17 cellular contexts compared by ENCODE assay signal in genomic region chr2:200757414-200757813, GRCh38. TPM values are rescaled to one million over a fixed set of nuclear protein-coding genes. Genes with fewer than 3 reads are reported as not detected.
DNase-seq lines count a peak whose midpoint lies in the region; ATAC-seq and TF ChIP-seq lines count a peak whose summit lies in the region.
"Had no signal": no experiment of that assay in that cellular context is flagged by ENCODE, and none has a peak within 500 bp of the region (broad histone marks: within the 10 kb centered on the region; RNA-seq: fewer than 3 reads in every experiment).

No MANE protein-coding gene starts in this region.

- H3K36me3 ChIP-seq in HUES48 (ENCODE audit: control insufficient read depth, insufficient read depth, low read length) (no peaks in the 10 kb centered on the region), colonic mucosa (no peaks in the 10 kb centered on the region), left lung (no peaks in the 10 kb centered on the region)
- H3K36me3 ChIP-seq: heart left ventricle, Peyer's patch had no signal

- TF ChIP-seq CTCF in colonic mucosa (IDR thresholded peaks at IDR 0.05) (no peak), left lung (IDR thresholded peaks at IDR 0.05) (no peak)

- peak overlapping the region; percentile 7 for H3K27ac ChIP-seq in HUES48 (ENCODE audit: low read depth, low read length)
- H3K27ac ChIP-seq in colonic mucosa: peak overlapping the region; percentile 37
- no peak overlapping the region for H3K27ac ChIP-seq in left lung
- H3K27ac ChIP-seq: coronary artery, heart left ventricle had no signal

- ATAC-seq in GM19438 (IDR thresholded peaks at IDR 0.05; ENCODE audit: low read depth, unreplicated experiment) (peak; percentile 37), left lung (no peak), HG03196 (IDR thresholded peaks at IDR 0.05; ENCODE audit: unreplicated experiment) (no peak)
- ATAC-seq: T-cell had no signal

- H3K4me1 ChIP-seq in HUES48 (ENCODE audit: control insufficient read depth, insufficient read depth, low read length): 0 out of 2 replicates have a peak, but pooled peaks cover 12% of the 10 kb centered on the region
- no peaks in the 10 kb centered on the region for H3K4me1 ChIP-seq in colonic mucosa
- no peaks in the 10 kb centered on the region for H3K4me1 ChIP-seq in left lung

- H3K27me3 ChIP-seq in HUES48 (ENCODE audit: control insufficient read depth, insufficient read depth, low read length) (no peaks in the 10 kb centered on the region), colonic mucosa (no peaks in the 10 kb centered on the region), left lung (no peaks in the 10 kb centered on the region)
- H3K27me3 ChIP-seq: Peyer's patch had no signal

- no peaks in the 10 kb centered on the region for H3K9me3 ChIP-seq in HUES48 (ENCODE audit: control insufficient read depth, insufficient read depth, low read length)
- no peaks in the 10 kb centered on the region for H3K9me3 ChIP-seq in colonic mucosa
- no peaks in the 10 kb centered on the region for H3K9me3 ChIP-seq in left lung
- H3K9me3 ChIP-seq: heart left ventricle, Peyer's patch had no signal

- H3K4me3 ChIP-seq in HUES48 (ENCODE audit: low read depth, low read length): no peak overlapping the region
- no peak overlapping the region for H3K4me3 ChIP-seq in colonic mucosa
- no peak overlapping the region for H3K4me3 ChIP-seq in left lung
- H3K4me3 ChIP-seq: coronary artery, heart left ventricle, Peyer's patch had no signal

- no peak overlapping the region for H3K9ac ChIP-seq in HUES48 (ENCODE audit: low read depth, low read length)
- H3K9ac ChIP-seq in colonic mucosa (ENCODE audit: low read depth in 2 of 2, low read length in 2 of 2): no peak overlapping the region

- intact Hi-C loops in colonic mucosa (cut with DNase I) (no loop called here), left lung (cut with DNase I) (no loop called here)

- DNase-seq in colonic mucosa (no peak), COR-L47 (lab: John Stamatoyannopoulos, UW) (no peak), left lung (no peak), SIG-M5 treated with dmso at 0.1 percent for 504 hours (lab: John Stamatoyannopoulos, UW; ENCODE audit: unreplicated experiment) (no peak)
- DNase-seq: activated CD4-positive, CD25-positive, alpha-beta regulatory T cell; activated effector memory CD4-positive, alpha-beta T cell treated with anti-CD3 and anti-CD28 coated beads, Interleukin-2, amount 50 U/mL, for 16 hours; CD4-positive, alpha-beta T cell; erythroblast; heart left ventricle; NCI-H187; NCI-H524 treated with DMSO at 0.1 percent for 48 hours; T-cell had no signal

RNA-seq across cellular contexts. Expression of gene BZW1, which starts 54.3 kb away (rescaled TPM):
- total RNA-seq in colonic mucosa: 100 to 1,000 TPM; 253 to 257 TPM
- 100 to 1,000 TPM; 211 TPM for total RNA-seq in left lung

Comparison
In these comparisons a context has a peak if more than half of its experiments do, and no peak if none do; other contexts are left out.
1. H3K27ac ChIP-seq: peak in HUES48 (single experiment) and colonic mucosa (single experiment); none in left lung (0 of 2).